9 cellular contexts compared by ENCODE assay signal in genomic region chr14:92759300-92759678, GRCh38. TPM values are rescaled to one million over a fixed set of nuclear protein-coding genes. Genes with fewer than 3 reads are reported as not detected.
DNase-seq lines count a peak whose midpoint lies in the region; ATAC-seq, FAIRE-seq and TF ChIP-seq lines count a peak whose summit lies in the region.
"Had no signal": no experiment of that assay in that cellular context is flagged by ENCODE, and none has a peak within 500 bp of the region (broad histone marks: within the 10 kb centered on the region; RNA-seq: fewer than 3 reads in every experiment).

No MANE protein-coding gene starts in this region.

- peak; percentile 44 for ATAC-seq in GM18511 (IDR thresholded peaks at IDR 0.05; ENCODE audit: unreplicated experiment)
- no peak for ATAC-seq in HG02763 (IDR thresholded peaks at IDR 0.05; ENCODE audit: unreplicated experiment)

- DNase-seq in SK-N-DZ (ENCODE audit: low spot score) (peak; percentile 64), iris pigment epithelial cell (ENCODE audit: low read depth) (peak; percentile 37), GM13977 (ENCODE audit: low spot score) (no peak), RCC 7860 (ENCODE audit: low spot score) (no peak), D721Med (ENCODE audit: insufficient read length, low spot score) (no peak)
- DNase-seq: NK-92 treated with Interleukin-12 subunit alpha and Interleukin-12 subunit beta, amount 100 ng/mL, for 24 hours had no signal

- no peak for TF ChIP-seq CTCF in GM13977 (IDR thresholded peaks at IDR 0.05; ENCODE audit: extremely low read depth, insufficient read depth, missing control alignments)
- no peak for TF ChIP-seq CTCF in D721Med (IDR thresholded peaks at IDR 0.05; ENCODE audit: insufficient read depth, missing control alignments)

- FAIRE-seq in RCC 7860 (lab: Jason Lieb, UNC) (no peak), D721Med (lab: Jason Lieb, UNC) (no peak)

- in situ Hi-C loops in GM13977 (cut with MboI; ENCODE audit: low pct_unique_long_range_greater_than_20kb, low sequenced_read_pairs, unreplicated experiment) = no loop called here

- H3K27ac ChIP-seq in KOPT-K1 (ENCODE audit: low read depth, low read length, poor library complexity, severe bottlenecking) = peak overlapping the region; percentile 75

- peaks cover 17% of the 10 kb centered on the region for H3K9me3 ChIP-seq in KOPT-K1 (ENCODE audit: insufficient read depth, low read length, poor library complexity, severe bottlenecking)

- no peaks in the 10 kb centered on the region for H3K36me3 ChIP-seq in KOPT-K1 (ENCODE audit: insufficient read depth, low read length)

RNA-seq across cellular contexts. Expression of gene LGMN, which starts 10.9 kb away (rescaled TPM):
- polyA plus RNA-seq in SK-N-DZ (2014; cell fraction: cytosol; rRNA removed) = 18.8 and 21.7 TPM in 2 replicates
- polyA plus RNA-seq in SK-N-DZ (2014; cell fraction: nucleus; rRNA removed) = 11.6 and 12.8 TPM in 2 replicates

RNA-seq across cellular contexts. Expression of gene GOLGA5, which starts 34.8 kb away (rescaled TPM):
- 15.6 and 16.3 TPM in 2 replicates for polyA plus RNA-seq in SK-N-DZ (2014; cell fraction: cytosol; rRNA removed)
- 6.4 and 7.7 TPM in 2 replicates for polyA plus RNA-seq in SK-N-DZ (2014; cell fraction: nucleus; rRNA removed)

Comparison
In these comparisons a context has a peak if more than half of its experiments do, and no peak if none do; other contexts are left out.
1. DNase-seq: peak in SK-N-DZ (single experiment) and iris pigment epithelial cell (single experiment); none in GM13977 (single experiment), RCC 7860 (single experiment) and D721Med (single experiment).